24 cellular contexts compared by ENCODE assay signal in genomic region chr10:6048281-6049030, GRCh38. TPM values are rescaled to one million over a fixed set of nuclear protein-coding genes. Genes with fewer than 3 reads are reported as not detected.
DNase-seq lines count a peak whose midpoint lies in the region; ATAC-seq and TF ChIP-seq lines count a peak whose summit lies in the region.
"Had no signal": no experiment of that assay in that cellular context is flagged by ENCODE, and none has a peak within 500 bp of the region (broad histone marks: within the 10 kb centered on the region; RNA-seq: fewer than 3 reads in every experiment).

No MANE protein-coding gene starts in this region.

- POLR2A ChIA-PET in OCI-LY7 (lab: Charles Lee): interaction anchor here (0.7 to 7.2 kb wide), 7 partner anchors 9 to 70 kb away, joined by 3 to 110 read pairs (median 4); no protein-coding TSS in a partner anchor

- no peaks in the 10 kb centered on the region for H3K9me3 ChIP-seq in OCI-LY7 (ENCODE audit: low read length)
- H3K9me3 ChIP-seq: ascending aorta, BE2C had no signal

- peak overlapping the region; percentile 94 for H3K27ac ChIP-seq in OCI-LY7 (ENCODE audit: low read depth, low read length, poor library complexity, severe bottlenecking)
- H3K27ac ChIP-seq: 22Rv1, ascending aorta, KMS-11, WERI-Rb-1 had no signal

- no peaks in the 10 kb centered on the region for H4K20me1 ChIP-seq in OCI-LY7 (ENCODE audit: insufficient read depth, low read length)

- intact Hi-C loops in OCI-LY7 (cut with micrococcal nuclease; ENCODE audit: unreplicated experiment): no loop called here

- H3K9me2 ChIP-seq in OCI-LY7 (ENCODE audit: insufficient read depth, low read length): no peaks in the 10 kb centered on the region

- peaks cover 96% of the 10 kb centered on the region for H3K4me1 ChIP-seq in OCI-LY7 (ENCODE audit: insufficient read depth, low read length, poor library complexity, severe bottlenecking)
- H3K4me1 ChIP-seq: BE2C had no signal

- ATAC-seq in activated naive CD4-positive, alpha-beta T cell treated with anti-CD3 and anti-CD28 coated beads, Interleukin-2, amount 50 U/mL, for 72 hours: no peak
- no peak for ATAC-seq in GM19035 (IDR thresholded peaks at IDR 0.05; ENCODE audit: unreplicated experiment)
- ATAC-seq in GM21786 (IDR thresholded peaks at IDR 0.05; ENCODE audit: unreplicated experiment): no peak
- ATAC-seq: Right ventricle myocardium inferior had no signal

- H3K79me2 ChIP-seq in OCI-LY7 (ENCODE audit: insufficient read depth, low read depth, low read length): peaks cover 35% of the 10 kb centered on the region; the same call in 1 of the 2 replicates

- peaks cover 14% of the 10 kb centered on the region for H3K36me3 ChIP-seq in OCI-LY7 (ENCODE audit: insufficient read depth, low read length)
- H3K36me3 ChIP-seq: ascending aorta, BE2C, WERI-Rb-1 had no signal

- no peaks in the 10 kb centered on the region for H3K9me3 Mint-ChIP-seq in T-helper 1 cell treated with Interleukin-12 subunit alpha and Interleukin-12 subunit beta and Interleukin-4 antibody, amounts not matched to agents 30 μg/mL and 1 μg/mL, for 36 hours
- no peaks in the 10 kb centered on the region for H3K9me3 Mint-ChIP-seq in activated naive CD4-positive, alpha-beta T cell treated with anti-CD3 and anti-CD28 coated beads, Interleukin-2, amount 50 U/mL, for 72 hours
- H3K9me3 Mint-ChIP-seq in osteocyte (ENCODE audit: unreplicated experiment): no peaks in the 10 kb centered on the region
- H3K9me3 Mint-ChIP-seq: neural crest cell had no signal

- H3K4me2 ChIP-seq in OCI-LY7 (ENCODE audit: low read length): peak overlapping the region; percentile 88
- H3K4me2 ChIP-seq: KMS-11 had no signal

- H3K4me3 ChIP-seq in OCI-LY7 (ENCODE audit: low read depth, low read length, poor library complexity, severe bottlenecking): peak overlapping the region; percentile 63
- H3K4me3 ChIP-seq: ascending aorta had no signal

- BruUV-seq in OCI-LY7 (replicated peaks; lab: Mats Ljungman, UMichigan): no TSS peak

- peaks cover 4% of the 10 kb centered on the region for H3K27me3 Mint-ChIP-seq in T-helper 1 cell treated with Interleukin-12 subunit alpha and Interleukin-12 subunit beta and Interleukin-4 antibody, amounts not matched to agents 30 μg/mL and 1 μg/mL, for 36 hours (ENCODE audit: low read depth)
- peaks cover 37% of the 10 kb centered on the region for H3K27me3 Mint-ChIP-seq in osteocyte (ENCODE audit: unreplicated experiment)

- TF ChIP-seq CTCF in OCI-LY7 (conservative IDR thresholded peaks at IDR 0.05; ENCODE audit: low read length) (no peak), osteocyte (IDR thresholded peaks at IDR 0.05) (no peak)

- H3K4me1 Mint-ChIP-seq in T-helper 1 cell treated with Interleukin-12 subunit alpha and Interleukin-12 subunit beta and Interleukin-4 antibody, amounts not matched to agents 30 μg/mL and 1 μg/mL, for 36 hours (ENCODE audit: low read depth): peaks cover 85% of the 10 kb centered on the region
- no peaks in the 10 kb centered on the region for H3K4me1 Mint-ChIP-seq in osteocyte (ENCODE audit: unreplicated experiment)
- H3K4me1 Mint-ChIP-seq: neural crest cell had no signal

- peak overlapping the region; percentile 26 for H3K27ac Mint-ChIP-seq in T-helper 1 cell treated with Interleukin-12 subunit alpha and Interleukin-12 subunit beta and Interleukin-4 antibody, amounts not matched to agents 30 μg/mL and 1 μg/mL, for 36 hours
- peak overlapping the region; percentile 37 to 99 for H3K27ac Mint-ChIP-seq in activated naive CD4-positive, alpha-beta T cell treated with anti-CD3 and anti-CD28 coated beads, Interleukin-2, amount 50 U/mL, for 72 hours
- no peak overlapping the region for H3K27ac Mint-ChIP-seq in osteocyte (ENCODE audit: unreplicated experiment)

- DNase-seq in T-helper 1 cell (no peak), OCI-LY7 (ENCODE audit: low spot score) (no peak), osteocyte (ENCODE audit: extremely low spot score, unreplicated experiment) (peak; percentile 59), RKO (ENCODE audit: low spot score) (no peak)
- peak; percentile 1 to 45 for DNase-seq in activated naive CD4-positive, alpha-beta T cell treated with anti-CD3 and anti-CD28 coated beads, Interleukin-2, amount 50 U/mL, for 72 hours (ENCODE audit: low spot score in 2 of 2)
- DNase-seq: BE2C, DMS153, GF-D8, hypothalamus, kidney, mesenchymal stem cell, NCI-H1092, NCI-H2107, NCI-H510A treated with DMSO at 0.1 percent for 48 hours, WERI-Rb-1 had no signal

- H3K4me3 Mint-ChIP-seq in T-helper 1 cell treated with Interleukin-12 subunit alpha and Interleukin-12 subunit beta and Interleukin-4 antibody, amounts not matched to agents 30 μg/mL and 1 μg/mL, for 36 hours: peak overlapping the region; percentile 8
- H3K4me3 Mint-ChIP-seq in osteocyte (ENCODE audit: unreplicated experiment): no peak overlapping the region
- H3K4me3 Mint-ChIP-seq: neural crest cell had no signal

- H2AFZ ChIP-seq in OCI-LY7 (ENCODE audit: low read length): no peak overlapping the region

- peaks cover 59% of the 10 kb centered on the region for H3K36me3 Mint-ChIP-seq in T-helper 1 cell treated with Interleukin-12 subunit alpha and Interleukin-12 subunit beta and Interleukin-4 antibody, amounts not matched to agents 30 μg/mL and 1 μg/mL, for 36 hours (ENCODE audit: low read depth)
- H3K36me3 Mint-ChIP-seq in activated naive CD4-positive, alpha-beta T cell treated with anti-CD3 and anti-CD28 coated beads, Interleukin-2, amount 50 U/mL, for 72 hours: peaks cover 57 to 82% of the 10 kb centered on the region in 2 donors
- H3K36me3 Mint-ChIP-seq in osteocyte (ENCODE audit: unreplicated experiment): no peaks in the 10 kb centered on the region

- CTCF ChIA-PET in OCI-LY7 (lab: Charles Lee; ENCODE audit: unreplicated experiment): interaction anchor here (1.8 to 2.5 kb wide), 2 partner anchors 11 to 34 kb away, joined by 10 read pairs; no protein-coding TSS in a partner anchor

RNA-seq across cellular contexts. Expression of gene IL2RA, which starts 13.7 kb away (rescaled TPM):
- total RNA-seq in OCI-LY7 (2014; rRNA removed; shearing (Covaris generic)): 24.0 and 24.3 TPM in 2 replicates
- total RNA-seq in OCI-LY7 (2022): 22.3 and 27.5 TPM in 2 replicates
- total RNA-seq in activated naive CD4-positive, alpha-beta T cell treated with anti-CD3 and anti-CD28 coated beads, Interleukin-2, amount 50 U/mL, for 72 hours: 100 to 1,000 TPM; 531 to 706 TPM
- total RNA-seq in osteocyte: not detected in 2 replicates
- total RNA-seq: ascending aorta, neural crest cell, pulmonary artery endothelial cell had no signal

RNA-seq across cellular contexts. Expression of gene RBM17, which starts 40.4 kb away (rescaled TPM):
- total RNA-seq in OCI-LY7 (2014; rRNA removed; shearing (Covaris generic)): 103 and 152 TPM in 2 replicates
- total RNA-seq in OCI-LY7 (2022) (248 and 266 TPM in 2 replicates), osteocyte (73.4 and 80.1 TPM in 2 replicates)
- 100 to 1,000 TPM; 141 to 227 TPM for total RNA-seq in activated naive CD4-positive, alpha-beta T cell treated with anti-CD3 and anti-CD28 coated beads, Interleukin-2, amount 50 U/mL, for 72 hours

Comparison
In these comparisons a context has a peak if more than half of its experiments do, and no peak if none do; other contexts are left out.
1. DNase-seq: peak in activated naive CD4-positive, alpha-beta T cell treated with anti-CD3 and anti-CD28 coated beads, Interleukin-2, amount 50 U/mL, for 72 hours (2 of 2) and osteocyte (single experiment); none in T-helper 1 cell (0 of 5), OCI-LY7 (single experiment) and RKO (single experiment).
2. RNA of gene IL2RA, which starts 13.7 kb away (total RNA-seq): 531 to 706 TPM in activated naive CD4-positive, alpha-beta T cell treated with anti-CD3 and anti-CD28 coated beads, Interleukin-2, amount 50 U/mL, for 72 hours and 22.3 to 27.5 TPM in OCI-LY7; not detected in osteocyte; every median in the first group is over 10 times any median in the second.